8 cellular contexts compared by ENCODE assay signal in the genomic region with DNA sequence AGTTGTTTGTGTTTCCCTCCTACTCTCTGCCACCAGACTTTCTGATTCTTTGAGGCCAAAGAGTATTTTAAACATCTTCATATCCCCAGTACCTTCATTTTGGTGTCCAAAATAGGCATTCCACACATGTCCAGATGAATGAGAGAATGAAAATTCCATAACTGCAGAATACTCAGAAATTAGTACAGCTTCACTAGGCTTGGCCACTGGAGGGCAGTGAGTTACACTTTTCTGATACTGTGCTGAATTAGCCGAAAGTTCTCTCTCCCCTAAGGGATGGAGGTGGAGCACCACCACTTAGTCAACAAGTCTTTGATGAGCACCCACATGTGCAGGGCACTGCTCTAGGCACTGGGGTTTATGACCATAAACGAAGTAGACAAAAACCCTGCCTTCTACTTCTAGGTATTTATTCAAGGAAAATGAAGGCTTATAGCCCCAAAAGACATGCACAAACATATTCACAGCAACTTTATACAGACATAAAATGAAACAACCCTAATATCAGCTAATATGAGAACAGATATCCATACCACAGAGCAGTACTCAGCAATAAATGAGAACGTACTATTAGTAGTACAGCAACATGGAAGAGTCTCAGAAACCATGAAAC. TPM values are rescaled to one million over a fixed set of nuclear protein-coding genes. Genes with fewer than 3 reads are reported as not detected.
A peak's percentile ranks its signal among the peaks of the same experiment; 100 is the strongest.
DNase-seq lines count a peak whose midpoint lies in the region; TF ChIP-seq lines count a peak whose summit lies in the region.

No MANE protein-coding gene starts in this region.

- H3K9me3 Mint-ChIP-seq in progenitor cell of endocrine pancreas (ENCODE audit: low read depth): no peaks in the 10 kb centered on the region

- H3K4me3 Mint-ChIP-seq in progenitor cell of endocrine pancreas (ENCODE audit: low read depth): no peak overlapping the region

- no peak overlapping the region for H3K27ac ChIP-seq in C4-2B

- peak; percentile 38 for DNase-seq in GM20000 (ENCODE audit: low spot score)
- peak; percentile 80 for DNase-seq in SK-MEL-5 (ENCODE audit: low read depth, low spot score)
- DNase-seq in fibroblast of gingiva (ENCODE audit: low read depth): peak; percentile 21
- DNase-seq in progenitor cell of endocrine pancreas (ENCODE audit: low spot score, unreplicated experiment): no peak
- no peak for DNase-seq in NCI-H146 (lab: John Stamatoyannopoulos, UW)
- DNase-seq in NK-92 (lab: John Stamatoyannopoulos, UW; ENCODE audit: unreplicated experiment): no peak
- DNase-seq in NCI-H774 (lab: John Stamatoyannopoulos, UW): no peak

- peaks cover 14% of the 10 kb centered on the region for H3K36me3 Mint-ChIP-seq in progenitor cell of endocrine pancreas (ENCODE audit: insufficient read depth)

- no peaks in the 10 kb centered on the region for H3K27me3 Mint-ChIP-seq in progenitor cell of endocrine pancreas

- in situ Hi-C loops in SK-MEL-5 (cut with HindIII; ENCODE audit: low pct_unique_long_range_greater_than_20kb, low sequenced_read_pairs): no loop called here

- no peak overlapping the region for H3K27ac Mint-ChIP-seq in progenitor cell of endocrine pancreas

- H3K4me1 Mint-ChIP-seq in progenitor cell of endocrine pancreas (ENCODE audit: low read depth): peaks cover 5% of the 10 kb centered on the region

- TF ChIP-seq CTCF in C4-2B (conservative IDR thresholded peaks at IDR 0.05) (peak; percentile 72), GM20000 (IDR thresholded peaks at IDR 0.05; ENCODE audit: extremely low read depth, missing control alignments) (peak; percentile 42), progenitor cell of endocrine pancreas (IDR thresholded peaks at IDR 0.05; ENCODE audit: unreplicated experiment) (peak; percentile 48)

RNA-seq across cellular contexts. Expression of a gene that starts 46.1 kb away (rescaled TPM):
- 0.11 and 0.40 TPM in 2 replicates for total RNA-seq in SK-MEL-5 (2014; rRNA removed; shearing (Covaris generic))
- 0.14 and 1.2 TPM in 2 replicates for polyA plus RNA-seq in SK-MEL-5 (2015; cell fraction: cytosol; rRNA removed)
- polyA plus RNA-seq in SK-MEL-5 (2015; cell fraction: nucleus; rRNA removed): not detected in 2 replicates
- total RNA-seq in progenitor cell of endocrine pancreas: 1.4 and 2.5 TPM in 2 replicates

RNA-seq across cellular contexts. Expression of a gene that starts 46.4 kb away (rescaled TPM):
- 6.5 and 7.1 TPM in 2 replicates for total RNA-seq in SK-MEL-5 (2014; rRNA removed; shearing (Covaris generic))
- 10.2 and 10.7 TPM in 2 replicates for polyA plus RNA-seq in SK-MEL-5 (2015; cell fraction: cytosol; rRNA removed)
- polyA plus RNA-seq in SK-MEL-5 (2015; cell fraction: nucleus; rRNA removed): 9.3 and 9.8 TPM in 2 replicates
- 14.6 and 17.1 TPM in 2 replicates for total RNA-seq in progenitor cell of endocrine pancreas

RNA-seq across cellular contexts. Expression of a gene that starts 49.8 kb away (rescaled TPM):
- 23.4 and 29.0 TPM in 2 replicates for total RNA-seq in SK-MEL-5 (2014; rRNA removed; shearing (Covaris generic))
- 19.4 and 21.7 TPM in 2 replicates for polyA plus RNA-seq in SK-MEL-5 (2015; cell fraction: cytosol; rRNA removed)
- 19.4 and 27.3 TPM in 2 replicates for polyA plus RNA-seq in SK-MEL-5 (2015; cell fraction: nucleus; rRNA removed)
- total RNA-seq in progenitor cell of endocrine pancreas: 30.8 and 34.2 TPM in 2 replicates

Comparison
In these comparisons a context has a peak if more than half of its experiments do, and no peak if none do; other contexts are left out.
1. DNase-seq: peak in GM20000 (single experiment), SK-MEL-5 (single experiment) and fibroblast of gingiva (single experiment); none in progenitor cell of endocrine pancreas (single experiment), NCI-H146 (single experiment), NK-92 (single experiment) and NCI-H774 (single experiment).
2. Peak in every context shown above with its lines, with median percentiles within 50 percentile points of each other: CTCF ChIP-seq.